Comparison of ENCODE assay signal across 1 cellular context in the genomic region with DNA sequence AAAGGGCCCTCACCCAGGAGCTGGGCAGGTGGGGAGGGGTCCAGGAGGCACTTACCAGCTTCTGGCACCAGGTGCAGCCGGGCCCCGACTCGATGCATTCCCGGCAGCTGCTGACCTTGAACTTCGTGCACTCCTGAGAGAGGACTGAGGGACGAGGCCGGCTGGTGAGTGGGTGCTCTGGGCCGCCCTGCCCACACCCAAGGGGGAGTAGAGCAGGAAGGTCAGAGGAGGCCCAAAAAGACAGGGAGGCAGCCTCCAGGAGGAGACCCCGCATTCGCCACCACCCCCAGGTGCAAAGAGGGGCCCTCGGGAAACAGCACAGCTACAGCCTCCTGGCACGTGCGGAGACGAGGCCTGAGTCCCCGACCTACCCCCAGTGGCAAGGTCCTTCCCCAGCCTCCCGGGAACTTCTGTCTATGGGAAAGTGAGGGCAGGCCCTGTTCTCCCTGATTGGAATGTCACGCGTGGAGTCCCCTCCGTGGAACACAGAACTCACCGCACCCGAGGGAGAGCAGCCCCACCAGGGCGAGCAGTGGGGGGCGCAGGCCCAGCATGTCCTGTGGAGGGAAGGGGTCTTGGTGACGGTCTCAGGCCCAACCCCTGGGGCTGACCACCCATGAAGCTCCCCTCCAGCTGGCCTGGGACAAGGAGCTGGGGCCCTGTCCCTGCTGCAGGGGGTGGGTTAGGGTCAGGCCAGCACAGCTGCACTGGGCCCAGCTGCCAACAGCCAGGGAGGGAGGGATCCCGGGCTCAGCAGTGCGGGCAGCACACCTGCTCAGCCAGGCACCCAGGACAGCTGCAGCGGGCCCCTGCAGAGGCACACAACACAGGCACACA.
A peak's percentile ranks its signal among the peaks of the same experiment; 100 is the strongest.
TF ChIP-seq lines count a peak whose summit lies in the region.

No MANE protein-coding gene starts in this region.

TF ChIP-seq in HepG2, 621 proteins besides CTCF, POLR2A, EP300 and RAD21 (continued from another document and continues in another):
- TF ChIP-seq, protein P1, sequence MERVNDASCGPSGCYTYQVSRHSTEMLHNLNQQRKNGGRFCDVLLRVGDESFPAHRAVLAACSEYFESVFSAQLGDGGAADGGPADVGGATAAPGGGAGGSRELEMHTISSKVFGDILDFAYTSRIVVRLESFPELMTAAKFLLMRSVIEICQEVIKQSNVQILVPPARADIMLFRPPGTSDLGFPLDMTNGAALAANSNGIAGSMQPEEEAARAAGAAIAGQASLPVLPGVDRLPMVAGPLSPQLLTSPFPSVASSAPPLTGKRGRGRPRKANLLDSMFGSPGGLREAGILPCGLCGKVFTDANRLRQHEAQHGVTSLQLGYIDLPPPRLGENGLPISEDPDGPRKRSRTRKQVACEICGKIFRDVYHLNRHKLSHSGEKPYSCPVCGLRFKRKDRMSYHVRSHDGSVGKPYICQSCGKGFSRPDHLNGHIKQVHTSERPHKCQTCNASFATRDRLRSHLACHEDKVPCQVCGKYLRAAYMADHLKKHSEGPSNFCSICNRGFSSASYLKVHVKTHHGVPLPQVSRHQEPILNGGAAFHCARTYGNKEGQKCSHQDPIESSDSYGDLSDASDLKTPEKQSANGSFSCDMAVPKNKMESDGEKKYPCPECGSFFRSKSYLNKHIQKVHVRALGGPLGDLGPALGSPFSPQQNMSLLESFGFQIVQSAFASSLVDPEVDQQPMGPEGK (CRISPR knock-in tag; IDR thresholded peaks at IDR 0.05), result peak; percentile 80
- TF ChIP-seq ZNF629 (CRISPR knock-in tag; conservative IDR thresholded peaks at IDR 0.05) (0 out of 2 replicates have a peak, but pooled peaks have one; percentile 22), NR2C2 (CRISPR knock-in tag; IDR thresholded peaks at IDR 0.05; ENCODE audit: borderline replicate concordance) (peak; percentile 48; the same call in 1 of the 2 replicates), ZBTB7B (CRISPR knock-in tag; IDR thresholded peaks at IDR 0.05) (peak; percentile 71), REL (CRISPR knock-in tag; conservative IDR thresholded peaks at IDR 0.05) (no peak), ETV6 (CRISPR knock-in tag; conservative IDR thresholded peaks at IDR 0.05) (no peak), XRCC5 (optimal IDR thresholded peaks at IDR 0.05; ENCODE audit: low read length) (peak; percentile 17), NCOA2 (CRISPR knock-in tag; IDR thresholded peaks at IDR 0.05) (peak; percentile 44; the same call in 1 of the 2 replicates), HOXA5 (CRISPR knock-in tag; IDR thresholded peaks at IDR 0.05) (no peak), TSC22D2 (CRISPR knock-in tag; IDR thresholded peaks at IDR 0.05; ENCODE audit: borderline replicate concordance) (no peak), HNF4A (CRISPR knock-in tag; IDR thresholded peaks at IDR 0.05) (peak; percentile 83), ZFX (CRISPR knock-in tag; IDR thresholded peaks at IDR 0.05; ENCODE audit: low read depth) (peak; percentile 55), ZNF557 (CRISPR knock-in tag; IDR thresholded peaks at IDR 0.05) (0 out of 2 replicates have a peak, but pooled peaks have one; percentile 55), RNF2 (conservative IDR thresholded peaks at IDR 0.05; ENCODE audit: low read depth) (no peak), ZNF891 (CRISPR knock-in tag; IDR thresholded peaks at IDR 0.05) (0 out of 2 replicates have a peak, but pooled peaks have one; percentile 32), SALL1 (CRISPR knock-in tag; IDR thresholded peaks at IDR 0.05) (peak; percentile 57; the same call in 1 of the 2 replicates), ZNF547 (CRISPR knock-in tag; IDR thresholded peaks at IDR 0.05) (peak; percentile 50; the same call in 1 of the 2 replicates), YY1 (IDR thresholded peaks at IDR 0.05; ENCODE audit: insufficient read depth, insufficient replicate concordance, low read depth, low read length) (peak; percentile 18), ERF (CRISPR knock-in tag; IDR thresholded peaks at IDR 0.05) (0 out of 2 replicates have a peak, but pooled peaks have one; percentile 23), RCOR2 (CRISPR knock-in tag; IDR thresholded peaks at IDR 0.05) (no peak)
- TF ChIP-seq, protein P2, sequence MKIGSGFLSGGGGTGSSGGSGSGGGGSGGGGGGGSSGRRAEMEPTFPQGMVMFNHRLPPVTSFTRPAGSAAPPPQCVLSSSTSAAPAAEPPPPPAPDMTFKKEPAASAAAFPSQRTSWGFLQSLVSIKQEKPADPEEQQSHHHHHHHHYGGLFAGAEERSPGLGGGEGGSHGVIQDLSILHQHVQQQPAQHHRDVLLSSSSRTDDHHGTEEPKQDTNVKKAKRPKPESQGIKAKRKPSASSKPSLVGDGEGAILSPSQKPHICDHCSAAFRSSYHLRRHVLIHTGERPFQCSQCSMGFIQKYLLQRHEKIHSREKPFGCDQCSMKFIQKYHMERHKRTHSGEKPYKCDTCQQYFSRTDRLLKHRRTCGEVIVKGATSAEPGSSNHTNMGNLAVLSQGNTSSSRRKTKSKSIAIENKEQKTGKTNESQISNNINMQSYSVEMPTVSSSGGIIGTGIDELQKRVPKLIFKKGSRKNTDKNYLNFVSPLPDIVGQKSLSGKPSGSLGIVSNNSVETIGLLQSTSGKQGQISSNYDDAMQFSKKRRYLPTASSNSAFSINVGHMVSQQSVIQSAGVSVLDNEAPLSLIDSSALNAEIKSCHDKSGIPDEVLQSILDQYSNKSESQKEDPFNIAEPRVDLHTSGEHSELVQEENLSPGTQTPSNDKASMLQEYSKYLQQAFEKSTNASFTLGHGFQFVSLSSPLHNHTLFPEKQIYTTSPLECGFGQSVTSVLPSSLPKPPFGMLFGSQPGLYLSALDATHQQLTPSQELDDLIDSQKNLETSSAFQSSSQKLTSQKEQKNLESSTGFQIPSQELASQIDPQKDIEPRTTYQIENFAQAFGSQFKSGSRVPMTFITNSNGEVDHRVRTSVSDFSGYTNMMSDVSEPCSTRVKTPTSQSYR (CRISPR knock-in tag; IDR thresholded peaks at IDR 0.05; ENCODE audit: borderline replicate concordance), result 0 out of 2 replicates have a peak, but pooled peaks have one; percentile 18
- TF ChIP-seq, protein P3, sequence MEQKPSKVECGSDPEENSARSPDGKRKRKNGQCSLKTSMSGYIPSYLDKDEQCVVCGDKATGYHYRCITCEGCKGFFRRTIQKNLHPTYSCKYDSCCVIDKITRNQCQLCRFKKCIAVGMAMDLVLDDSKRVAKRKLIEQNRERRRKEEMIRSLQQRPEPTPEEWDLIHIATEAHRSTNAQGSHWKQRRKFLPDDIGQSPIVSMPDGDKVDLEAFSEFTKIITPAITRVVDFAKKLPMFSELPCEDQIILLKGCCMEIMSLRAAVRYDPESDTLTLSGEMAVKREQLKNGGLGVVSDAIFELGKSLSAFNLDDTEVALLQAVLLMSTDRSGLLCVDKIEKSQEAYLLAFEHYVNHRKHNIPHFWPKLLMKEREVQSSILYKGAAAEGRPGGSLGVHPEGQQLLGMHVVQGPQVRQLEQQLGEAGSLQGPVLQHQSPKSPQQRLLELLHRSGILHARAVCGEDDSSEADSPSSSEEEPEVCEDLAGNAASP (CRISPR knock-in tag; IDR thresholded peaks at IDR 0.05; ENCODE audit: borderline replicate concordance), result peak; percentile 45; the same call in 1 of the 2 replicates
- TF ChIP-seq, protein P4, sequence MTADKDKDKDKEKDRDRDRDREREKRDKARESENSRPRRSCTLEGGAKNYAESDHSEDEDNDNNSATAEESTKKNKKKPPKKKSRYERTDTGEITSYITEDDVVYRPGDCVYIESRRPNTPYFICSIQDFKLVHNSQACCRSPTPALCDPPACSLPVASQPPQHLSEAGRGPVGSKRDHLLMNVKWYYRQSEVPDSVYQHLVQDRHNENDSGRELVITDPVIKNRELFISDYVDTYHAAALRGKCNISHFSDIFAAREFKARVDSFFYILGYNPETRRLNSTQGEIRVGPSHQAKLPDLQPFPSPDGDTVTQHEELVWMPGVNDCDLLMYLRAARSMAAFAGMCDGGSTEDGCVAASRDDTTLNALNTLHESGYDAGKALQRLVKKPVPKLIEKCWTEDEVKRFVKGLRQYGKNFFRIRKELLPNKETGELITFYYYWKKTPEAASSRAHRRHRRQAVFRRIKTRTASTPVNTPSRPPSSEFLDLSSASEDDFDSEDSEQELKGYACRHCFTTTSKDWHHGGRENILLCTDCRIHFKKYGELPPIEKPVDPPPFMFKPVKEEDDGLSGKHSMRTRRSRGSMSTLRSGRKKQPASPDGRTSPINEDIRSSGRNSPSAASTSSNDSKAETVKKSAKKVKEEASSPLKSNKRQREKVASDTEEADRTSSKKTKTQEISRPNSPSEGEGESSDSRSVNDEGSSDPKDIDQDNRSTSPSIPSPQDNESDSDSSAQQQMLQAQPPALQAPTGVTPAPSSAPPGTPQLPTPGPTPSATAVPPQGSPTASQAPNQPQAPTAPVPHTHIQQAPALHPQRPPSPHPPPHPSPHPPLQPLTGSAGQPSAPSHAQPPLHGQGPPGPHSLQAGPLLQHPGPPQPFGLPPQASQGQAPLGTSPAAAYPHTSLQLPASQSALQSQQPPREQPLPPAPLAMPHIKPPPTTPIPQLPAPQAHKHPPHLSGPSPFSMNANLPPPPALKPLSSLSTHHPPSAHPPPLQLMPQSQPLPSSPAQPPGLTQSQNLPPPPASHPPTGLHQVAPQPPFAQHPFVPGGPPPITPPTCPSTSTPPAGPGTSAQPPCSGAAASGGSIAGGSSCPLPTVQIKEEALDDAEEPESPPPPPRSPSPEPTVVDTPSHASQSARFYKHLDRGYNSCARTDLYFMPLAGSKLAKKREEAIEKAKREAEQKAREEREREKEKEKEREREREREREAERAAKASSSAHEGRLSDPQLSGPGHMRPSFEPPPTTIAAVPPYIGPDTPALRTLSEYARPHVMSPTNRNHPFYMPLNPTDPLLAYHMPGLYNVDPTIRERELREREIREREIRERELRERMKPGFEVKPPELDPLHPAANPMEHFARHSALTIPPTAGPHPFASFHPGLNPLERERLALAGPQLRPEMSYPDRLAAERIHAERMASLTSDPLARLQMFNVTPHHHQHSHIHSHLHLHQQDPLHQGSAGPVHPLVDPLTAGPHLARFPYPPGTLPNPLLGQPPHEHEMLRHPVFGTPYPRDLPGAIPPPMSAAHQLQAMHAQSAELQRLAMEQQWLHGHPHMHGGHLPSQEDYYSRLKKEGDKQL (CRISPR knock-in tag; IDR thresholded peaks at IDR 0.05; ENCODE audit: low read depth), result no peak
- TF ChIP-seq, protein P5, sequence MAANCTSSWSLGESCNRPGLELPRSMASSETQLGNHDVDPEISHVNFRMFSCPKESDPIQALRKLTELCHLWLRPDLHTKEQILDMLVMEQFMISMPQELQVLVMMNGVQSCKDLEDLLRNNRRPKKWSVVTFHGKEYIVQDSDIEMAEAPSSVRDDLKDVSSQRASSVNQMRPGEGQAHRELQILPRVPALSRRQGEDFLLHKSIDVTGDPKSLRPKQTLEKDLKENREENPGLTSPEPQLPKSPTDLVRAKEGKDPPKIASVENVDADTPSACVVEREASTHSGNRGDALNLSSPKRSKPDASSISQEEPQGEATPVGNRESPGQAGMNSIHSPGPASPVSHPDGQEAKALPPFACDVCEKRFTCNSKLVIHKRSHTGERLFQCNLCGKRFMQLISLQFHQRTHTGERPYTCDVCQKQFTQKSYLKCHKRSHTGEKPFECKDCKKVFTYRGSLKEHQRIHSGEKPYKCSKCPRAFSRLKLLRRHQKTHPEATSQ (CRISPR knock-in tag; IDR thresholded peaks at IDR 0.05; ENCODE audit: borderline replicate concordance), result no peak
- TF ChIP-seq, protein P6, sequence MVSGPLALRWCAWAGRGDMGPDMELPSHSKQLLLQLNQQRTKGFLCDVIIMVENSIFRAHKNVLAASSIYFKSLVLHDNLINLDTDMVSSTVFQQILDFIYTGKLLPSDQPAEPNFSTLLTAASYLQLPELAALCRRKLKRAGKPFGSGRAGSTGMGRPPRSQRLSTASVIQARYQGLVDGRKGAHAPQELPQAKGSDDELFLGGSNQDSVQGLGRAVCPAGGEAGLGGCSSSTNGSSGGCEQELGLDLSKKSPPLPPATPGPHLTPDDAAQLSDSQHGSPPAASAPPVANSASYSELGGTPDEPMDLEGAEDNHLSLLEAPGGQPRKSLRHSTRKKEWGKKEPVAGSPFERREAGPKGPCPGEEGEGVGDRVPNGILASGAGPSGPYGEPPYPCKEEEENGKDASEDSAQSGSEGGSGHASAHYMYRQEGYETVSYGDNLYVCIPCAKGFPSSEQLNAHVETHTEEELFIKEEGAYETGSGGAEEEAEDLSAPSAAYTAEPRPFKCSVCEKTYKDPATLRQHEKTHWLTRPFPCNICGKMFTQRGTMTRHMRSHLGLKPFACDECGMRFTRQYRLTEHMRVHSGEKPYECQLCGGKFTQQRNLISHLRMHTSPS (CRISPR knock-in tag; IDR thresholded peaks at IDR 0.05; ENCODE audit: low read depth), result peak; percentile 78
- TF ChIP-seq, protein P7, sequence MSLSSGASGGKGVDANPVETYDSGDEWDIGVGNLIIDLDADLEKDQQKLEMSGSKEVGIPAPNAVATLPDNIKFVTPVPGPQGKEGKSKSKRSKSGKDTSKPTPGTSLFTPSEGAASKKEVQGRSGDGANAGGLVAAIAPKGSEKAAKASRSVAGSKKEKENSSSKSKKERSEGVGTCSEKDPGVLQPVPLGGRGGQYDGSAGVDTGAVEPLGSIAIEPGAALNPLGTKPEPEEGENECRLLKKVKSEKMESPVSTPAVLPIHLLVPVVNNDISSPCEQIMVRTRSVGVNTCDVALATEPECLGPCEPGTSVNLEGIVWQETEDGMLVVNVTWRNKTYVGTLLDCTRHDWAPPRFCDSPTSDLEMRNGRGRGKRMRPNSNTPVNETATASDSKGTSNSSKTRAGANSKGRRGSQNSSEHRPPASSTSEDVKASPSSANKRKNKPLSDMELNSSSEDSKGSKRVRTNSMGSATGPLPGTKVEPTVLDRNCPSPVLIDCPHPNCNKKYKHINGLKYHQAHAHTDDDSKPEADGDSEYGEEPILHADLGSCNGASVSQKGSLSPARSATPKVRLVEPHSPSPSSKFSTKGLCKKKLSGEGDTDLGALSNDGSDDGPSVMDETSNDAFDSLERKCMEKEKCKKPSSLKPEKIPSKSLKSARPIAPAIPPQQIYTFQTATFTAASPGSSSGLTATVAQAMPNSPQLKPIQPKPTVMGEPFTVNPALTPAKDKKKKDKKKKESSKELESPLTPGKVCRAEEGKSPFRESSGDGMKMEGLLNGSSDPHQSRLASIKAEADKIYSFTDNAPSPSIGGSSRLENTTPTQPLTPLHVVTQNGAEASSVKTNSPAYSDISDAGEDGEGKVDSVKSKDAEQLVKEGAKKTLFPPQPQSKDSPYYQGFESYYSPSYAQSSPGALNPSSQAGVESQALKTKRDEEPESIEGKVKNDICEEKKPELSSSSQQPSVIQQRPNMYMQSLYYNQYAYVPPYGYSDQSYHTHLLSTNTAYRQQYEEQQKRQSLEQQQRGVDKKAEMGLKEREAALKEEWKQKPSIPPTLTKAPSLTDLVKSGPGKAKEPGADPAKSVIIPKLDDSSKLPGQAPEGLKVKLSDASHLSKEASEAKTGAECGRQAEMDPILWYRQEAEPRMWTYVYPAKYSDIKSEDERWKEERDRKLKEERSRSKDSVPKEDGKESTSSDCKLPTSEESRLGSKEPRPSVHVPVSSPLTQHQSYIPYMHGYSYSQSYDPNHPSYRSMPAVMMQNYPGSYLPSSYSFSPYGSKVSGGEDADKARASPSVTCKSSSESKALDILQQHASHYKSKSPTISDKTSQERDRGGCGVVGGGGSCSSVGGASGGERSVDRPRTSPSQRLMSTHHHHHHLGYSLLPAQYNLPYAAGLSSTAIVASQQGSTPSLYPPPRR (CRISPR knock-in tag; IDR thresholded peaks at IDR 0.05; ENCODE audit: borderline replicate concordance), result peak; percentile 69; the same call in 1 of the 2 replicates
- TF ChIP-seq, protein P8, sequence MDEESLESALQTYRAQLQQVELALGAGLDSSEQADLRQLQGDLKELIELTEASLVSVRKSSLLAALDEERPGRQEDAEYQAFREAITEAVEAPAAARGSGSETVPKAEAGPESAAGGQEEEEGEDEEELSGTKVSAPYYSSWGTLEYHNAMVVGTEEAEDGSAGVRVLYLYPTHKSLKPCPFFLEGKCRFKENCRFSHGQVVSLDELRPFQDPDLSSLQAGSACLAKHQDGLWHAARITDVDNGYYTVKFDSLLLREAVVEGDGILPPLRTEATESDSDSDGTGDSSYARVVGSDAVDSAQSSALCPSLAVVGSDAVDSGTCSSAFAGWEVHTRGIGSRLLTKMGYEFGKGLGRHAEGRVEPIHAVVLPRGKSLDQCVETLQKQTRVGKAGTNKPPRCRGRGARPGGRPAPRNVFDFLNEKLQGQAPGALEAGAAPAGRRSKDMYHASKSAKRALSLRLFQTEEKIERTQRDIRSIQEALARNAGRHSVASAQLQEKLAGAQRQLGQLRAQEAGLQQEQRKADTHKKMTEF (CRISPR knock-in tag; IDR thresholded peaks at IDR 0.05), result peak; percentile 43; the same call in 1 of the 2 replicates
